ENCODE assay signal across 18 cellular contexts in the genomic region with DNA sequence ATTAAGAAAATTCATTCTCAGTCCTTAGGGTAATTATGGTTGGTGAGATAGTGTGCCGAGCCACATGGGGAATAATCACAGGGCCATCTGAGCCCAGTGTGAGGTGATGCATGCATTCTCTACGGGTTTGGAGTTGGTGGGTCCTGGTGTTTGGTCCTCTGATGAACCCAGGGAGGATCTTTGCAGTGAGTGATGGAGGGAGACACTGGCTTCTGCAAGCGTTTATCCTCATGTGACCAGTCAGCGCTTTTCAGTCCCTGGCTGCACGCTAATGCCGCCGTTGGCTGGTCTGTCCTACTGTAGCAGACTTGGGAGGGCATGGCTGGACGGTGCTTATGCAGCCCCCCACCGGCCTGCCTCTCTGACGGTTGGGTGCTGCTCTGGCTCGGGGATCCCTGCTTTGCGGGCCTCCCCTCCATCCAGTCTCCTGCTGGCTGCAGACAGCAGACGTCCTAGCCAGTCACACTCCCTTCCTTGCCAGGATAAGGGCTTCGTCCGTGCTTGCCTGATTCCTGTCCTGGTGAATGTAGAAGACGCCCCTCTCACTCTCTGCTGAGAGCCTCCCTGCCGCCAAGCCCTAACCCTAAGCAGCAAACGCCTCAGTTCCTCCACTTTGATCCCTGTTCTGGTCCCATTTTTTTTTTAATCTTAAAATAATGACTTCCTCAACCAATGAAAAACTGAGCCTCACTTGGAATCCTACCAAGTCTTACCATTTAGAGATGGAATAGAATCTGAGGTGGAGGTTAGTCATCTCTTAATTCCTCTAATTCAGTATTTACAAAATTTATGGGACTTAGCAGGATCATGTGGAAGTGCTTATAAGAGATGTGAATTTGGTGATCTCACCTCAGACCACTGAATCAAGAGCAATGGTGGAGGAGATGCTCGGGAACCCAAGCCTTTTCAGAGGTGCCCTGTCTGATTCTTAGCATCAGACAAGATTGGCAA.
DNase-seq lines count a peak whose midpoint lies in the region; ATAC-seq, FAIRE-seq and TF ChIP-seq lines count a peak whose summit lies in the region.
"Had no signal": no experiment of that assay in that cellular context is flagged by ENCODE, and none has a peak within 500 bp of the region (broad histone marks: within the 10 kb centered on the region; RNA-seq: fewer than 3 reads in every experiment).

No MANE protein-coding gene starts in this region.

- H3K9ac ChIP-seq in colonic mucosa (ENCODE audit: low read depth in 2 of 2, low read length in 2 of 2) (no peak overlapping the region), kidney (ENCODE audit: low read length in 2 of 2) (no peak overlapping the region)
- H3K9ac ChIP-seq: neural progenitor cell had no signal

- no peaks in the 10 kb centered on the region for H3K27me3 ChIP-seq in RWPE2 (ENCODE audit: insufficient read depth, poor library complexity, severe bottlenecking)
- no peaks in the 10 kb centered on the region for H3K27me3 ChIP-seq in colonic mucosa
- H3K27me3 ChIP-seq: neural progenitor cell had no signal

- intact Hi-C loops in colonic mucosa (cut with DNase I) = no loop called here
- intact Hi-C loops in kidney (cut with DNase I) = no loop called here

- no peaks in the 10 kb centered on the region for H3K9me3 ChIP-seq in RWPE2 (ENCODE audit: severe bottlenecking)
- H3K9me3 ChIP-seq in colonic mucosa = no peaks in the 10 kb centered on the region
- no peaks in the 10 kb centered on the region for H3K9me3 ChIP-seq in kidney (ENCODE audit: control insufficient read depth in 1 of 2, low read length in 2 of 2)

- no peak for DNase-seq in activated naive CD8-positive, alpha-beta T cell treated with anti-CD3 and anti-CD28 coated beads for 36 hours
- DNase-seq in RWPE2 (ENCODE audit: low spot score) = no peak
- DNase-seq in foreskin fibroblast = peak; percentile 36 to 71
- DNase-seq in urothelium cell line (ENCODE audit: low spot score) = peak; percentile 18
- no peak for DNase-seq in colonic mucosa
- DNase-seq in kidney = no peak
- no peak for DNase-seq in left lobe of liver (ENCODE audit: low spot score)
- DNase-seq: activated CD4-positive, alpha-beta T cell treated with anti-CD3 and anti-CD28 coated beads for 1 hour; activated CD8-positive, alpha-beta memory T cell treated with anti-CD3 and anti-CD28 coated beads, Interleukin-2, amount 50 U/mL, for 4 hours; DMS 273 treated with DMSO at 0.1 percent for 48 hours; MV-4-11; NCI-H345; OCI-M1 had no signal

- no peak overlapping the region for H3K4me3 Mint-ChIP-seq in activated naive CD8-positive, alpha-beta T cell
- no peak overlapping the region for H3K4me3 Mint-ChIP-seq in activated naive CD8-positive, alpha-beta T cell treated with anti-CD3 and anti-CD28 coated beads for 36 hours
- H3K4me3 Mint-ChIP-seq: neural progenitor cell had no signal

- peaks cover 6% of the 10 kb centered on the region for H3K4me1 Mint-ChIP-seq in activated naive CD8-positive, alpha-beta T cell (ENCODE audit: low read depth)
- H3K4me1 Mint-ChIP-seq in activated naive CD8-positive, alpha-beta T cell treated with anti-CD3 and anti-CD28 coated beads for 36 hours = peaks cover 10% of the 10 kb centered on the region

- H3K36me3 ChIP-seq in RWPE2 (ENCODE audit: low read depth) = peaks cover 38% of the 10 kb centered on the region
- H3K36me3 ChIP-seq in colonic mucosa = no peaks in the 10 kb centered on the region
- peaks cover 6 to 11% of the 10 kb centered on the region in 2 donors for H3K36me3 ChIP-seq in kidney (ENCODE audit: control insufficient read depth in 1 of 2, insufficient read depth in 2 of 2, low read length in 2 of 2)

- FAIRE-seq in urothelium cell line (lab: Jason Lieb, UNC) (no peak), kidney (lab: Jason Lieb, UNC) (no peak)
- FAIRE-seq: colon had no signal

- no peaks in the 10 kb centered on the region for H3K27me3 Mint-ChIP-seq in activated naive CD8-positive, alpha-beta T cell
- no peaks in the 10 kb centered on the region for H3K27me3 Mint-ChIP-seq in activated naive CD8-positive, alpha-beta T cell treated with anti-CD3 and anti-CD28 coated beads for 36 hours

- no peaks in the 10 kb centered on the region for H3K9me3 Mint-ChIP-seq in activated naive CD8-positive, alpha-beta T cell (ENCODE audit: low read depth)
- no peaks in the 10 kb centered on the region for H3K9me3 Mint-ChIP-seq in activated naive CD8-positive, alpha-beta T cell treated with anti-CD3 and anti-CD28 coated beads for 36 hours
- H3K9me3 Mint-ChIP-seq: activated naive CD4-positive, alpha-beta T cell treated with anti-CD3 and anti-CD28 coated beads, Interleukin-2, amount 50 U/mL, for 72 hours; neural progenitor cell had no signal

- H3K4me3 ChIP-seq in RWPE2 (ENCODE audit: severe bottlenecking) (no peak overlapping the region), foreskin fibroblast (ENCODE audit: low read depth in 1 of 2, low read length in 2 of 2) (no peak overlapping the region), colonic mucosa (no peak overlapping the region), kidney (ENCODE audit: low read length in 2 of 2) (no peak overlapping the region)
- H3K4me3 ChIP-seq: lung, neural progenitor cell had no signal

- peak overlapping the region; percentile 73 for H3K27ac Mint-ChIP-seq in activated naive CD8-positive, alpha-beta T cell
- no peak overlapping the region for H3K27ac Mint-ChIP-seq in activated naive CD8-positive, alpha-beta T cell treated with anti-CD3 and anti-CD28 coated beads for 36 hours
- H3K27ac Mint-ChIP-seq: neural progenitor cell had no signal

- TF ChIP-seq CTCF in RWPE2 (IDR thresholded peaks at IDR 0.05; ENCODE audit: poor library complexity, severe bottlenecking) (no peak), foreskin fibroblast (IDR thresholded peaks at IDR 0.05; ENCODE audit: low read depth, low read length) (no peak), colonic mucosa (IDR thresholded peaks at IDR 0.05) (no peak), kidney (IDR thresholded peaks at IDR 0.05; ENCODE audit: borderline replicate concordance, extremely low read depth, insufficient read depth) (no peak)

- ATAC-seq in RWPE2 (ENCODE audit: low read depth) (peak; percentile 43), left lobe of liver (no peak)
- ATAC-seq: activated naive CD4-positive, alpha-beta T cell treated with anti-CD3 and anti-CD28 coated beads, Interleukin-2, amount 50 U/mL, for 72 hours had no signal

- peaks cover 21% of the 10 kb centered on the region for H3K4me1 ChIP-seq in RWPE2 (ENCODE audit: insufficient read depth, poor library complexity, severe bottlenecking)
- H3K4me1 ChIP-seq in colonic mucosa = no peaks in the 10 kb centered on the region
- no peaks in the 10 kb centered on the region for H3K4me1 ChIP-seq in kidney (ENCODE audit: control insufficient read depth in 1 of 2, insufficient read depth in 1 of 2, low read depth in 1 of 2, low read length in 2 of 2)
- H3K4me1 ChIP-seq: neural progenitor cell had no signal

- H3K36me3 Mint-ChIP-seq in activated naive CD8-positive, alpha-beta T cell = peaks cover 13% of the 10 kb centered on the region
- H3K36me3 Mint-ChIP-seq in activated naive CD8-positive, alpha-beta T cell treated with anti-CD3 and anti-CD28 coated beads for 36 hours = peaks cover 40% of the 10 kb centered on the region

- H3K27ac ChIP-seq in RWPE2 (ENCODE audit: poor library complexity, severe bottlenecking) (peak overlapping the region; percentile 88), colonic mucosa (no peak overlapping the region), kidney (ENCODE audit: low read depth in 2 of 2, low read length in 2 of 2) (no peak overlapping the region)
- H3K27ac ChIP-seq: neural progenitor cell had no signal

Comparison
In these comparisons a context has a peak if more than half of its experiments do, and no peak if none do; other contexts are left out.
1. DNase-seq: peak in foreskin fibroblast (2 of 2) and urothelium cell line (single experiment); none in activated naive CD8-positive, alpha-beta T cell treated with anti-CD3 and anti-CD28 coated beads for 36 hours (single experiment), RWPE2 (single experiment), colonic mucosa (single experiment), kidney (single experiment) and left lobe of liver (single experiment).